In genomic region chr1:20105856-20106255, GRCh38 we compare ENCODE assay signal across 27 cellular contexts. TPM values are rescaled to one million over a fixed set of nuclear protein-coding genes. Genes with fewer than 3 reads are reported as not detected.
"Had no signal": no experiment of that assay in that cellular context is flagged by ENCODE, and none has a peak within 500 bp of the region (broad histone marks: within the 10 kb centered on the region; RNA-seq: fewer than 3 reads in every experiment).

No MANE protein-coding gene starts in this region.

- H3K36me3 Mint-ChIP-seq: activated naive CD8-positive, alpha-beta T cell had no signal

- ATAC-seq: activated T-cell treated with anti-CD3 and anti-CD28 coated beads, Interleukin-2, amount 50 U/mL, for 4 hours; sciatic nerve; WTC11 had no signal

- H3K36me3 ChIP-seq: breast epithelium, colonic mucosa, left ventricle myocardium inferior, pancreas, uterus had no signal

- H3K4me1 ChIP-seq: breast epithelium, colonic mucosa, pancreas had no signal

- H3K27ac Mint-ChIP-seq: activated naive CD8-positive, alpha-beta T cell; activated T-helper 2 cell treated with anti-CD3 and anti-CD28 coated beads, Interferon-gamma antibody, Interleukin-2, Interleukin-4, amounts not matched to agents 10 μg/mL and 5 μg/mL and 100 μg/mL, durations not matched to agents 14 hours and 24 hours and 36 hours; endodermal cell; nephron progenitor cell; WTC11 had no signal

- H3K9me3 Mint-ChIP-seq: activated T-cell treated with anti-CD3 and anti-CD28 coated beads, Interleukin-2, amount 50 U/mL, for 4 hours; activated T-helper 2 cell treated with anti-CD3 and anti-CD28 coated beads, Interferon-gamma antibody, Interleukin-2, Interleukin-4, amounts not matched to agents 10 μg/mL and 5 μg/mL and 100 μg/mL, durations not matched to agents 14 hours and 24 hours and 36 hours had no signal

- H3K4me2 ChIP-seq: smooth muscle cell had no signal

- H3K4me1 Mint-ChIP-seq: endodermal cell, nephron progenitor cell had no signal

- H3K4me3 Mint-ChIP-seq: activated naive CD8-positive, alpha-beta T cell; activated T-cell treated with anti-CD3 and anti-CD28 coated beads, Interleukin-2, amount 50 U/mL, for 4 hours; endodermal cell; nephron progenitor cell; WTC11 had no signal

- H3K27ac ChIP-seq: breast epithelium, colonic mucosa, left ventricle myocardium inferior, pancreas, testis, uterus had no signal

- H3K27me3 ChIP-seq: breast epithelium, colonic mucosa, pancreas, testis, uterus had no signal

- FAIRE-seq: kidney, pancreas had no signal

- H3K9me3 ChIP-seq: breast epithelium, colonic mucosa, left ventricle myocardium inferior, pancreas, testis, uterus had no signal

- H3K4me3 ChIP-seq: breast epithelium, colonic mucosa, left ventricle myocardium inferior, pancreas, smooth muscle cell, testis, uterus had no signal

- DNase-seq: activated CD4-positive, alpha-beta T cell treated with anti-CD3 and anti-CD28 coated beads, Interleukin-2, amount 50 U/mL, for 4 hours; activated CD8-positive, alpha-beta memory T cell treated with anti-CD3 and anti-CD28 coated beads, Interleukin-2, amount 50 U/mL, for 48 hours; activated naive CD4-positive, alpha-beta T cell; activated T-cell treated with anti-CD3 and anti-CD28 coated beads, Interleukin-2, amount 50 U/mL, for 4 hours; colonic mucosa; endodermal cell; foreskin melanocyte; kidney; left ventricle myocardium inferior; nephron progenitor cell; pancreas; stimulated activated CD4-positive, alpha-beta T cell treated with anti-CD3 and anti-CD28 coated beads, Interleukin-15, amount 100 ng/mL, for 24 hours; stimulated activated CD4-positive, alpha-beta T cell treated with anti-CD3 and anti-CD28 coated beads, Interleukin-4, amount 100 ng/mL, for 1 hour; stimulated activated naive CD4-positive, alpha-beta T cell; T-helper 9 cell; testis; uterus had no signal

RNA-seq across cellular contexts. Expression of gene PLA2G2D, which starts 13.5 kb away (rescaled TPM):
- total RNA-seq: activated CD8-positive, alpha-beta memory T cell treated with anti-CD3 and anti-CD28 coated beads for 36 hours; activated T-cell treated with anti-CD3 and anti-CD28 coated beads, Interleukin-2, amount 50 U/mL, for 4 hours; endodermal cell; fibroblast of lung; left ventricle myocardium inferior; lung microvascular endothelial cell; sciatic nerve; smooth muscle cell; T-helper 1 cell treated with Interleukin-12 subunit alpha and Interleukin-12 subunit beta and Interleukin-4 antibody, amounts not matched to agents 30 ng/mL and 1 ng/mL, for 36 hours; uterus; WTC11 had no signal
- polyA plus RNA-seq: fibroblast of lung, pancreas, smooth muscle cell had no signal

RNA-seq across cellular contexts. Expression of gene PLA2G2F, which starts 33.3 kb away (rescaled TPM):
- total RNA-seq: activated CD8-positive, alpha-beta memory T cell treated with anti-CD3 and anti-CD28 coated beads for 36 hours; activated T-cell treated with anti-CD3 and anti-CD28 coated beads, Interleukin-2, amount 50 U/mL, for 4 hours; activated T-helper 2 cell treated with anti-CD3 and anti-CD28 coated beads, Interferon-gamma antibody, Interleukin-2, Interleukin-4, amounts not matched to agents 10 μg/mL and 5 μg/mL and 100 μg/mL, durations not matched to agents 14 hours and 24 hours and 36 hours; breast epithelium; colonic mucosa; endodermal cell; fibroblast of lung; kidney; left ventricle myocardium inferior; lung microvascular endothelial cell; pancreas; sciatic nerve; T-helper 1 cell treated with Interleukin-12 subunit alpha and Interleukin-12 subunit beta and Interleukin-4 antibody, amounts not matched to agents 30 ng/mL and 1 ng/mL, for 36 hours; testis; WTC11 had no signal
- polyA plus RNA-seq: fibroblast of lung, pancreas had no signal

RNA-seq across cellular contexts. Expression of gene PLA2G5, which starts 35.9 kb away (rescaled TPM):
- total RNA-seq: activated CD8-positive, alpha-beta memory T cell treated with anti-CD3 and anti-CD28 coated beads for 36 hours; activated T-cell treated with anti-CD3 and anti-CD28 coated beads, Interleukin-2, amount 50 U/mL, for 4 hours; activated T-helper 2 cell treated with anti-CD3 and anti-CD28 coated beads, Interferon-gamma antibody, Interleukin-2, Interleukin-4, amounts not matched to agents 10 μg/mL and 5 μg/mL and 100 μg/mL, durations not matched to agents 14 hours and 24 hours and 36 hours; endodermal cell; T-helper 1 cell treated with Interleukin-12 subunit alpha and Interleukin-12 subunit beta and Interleukin-4 antibody, amounts not matched to agents 30 ng/mL and 1 ng/mL, for 36 hours; WTC11 had no signal
